Comparison of ENCODE assay signal across 13 cellular contexts in the genomic region with DNA sequence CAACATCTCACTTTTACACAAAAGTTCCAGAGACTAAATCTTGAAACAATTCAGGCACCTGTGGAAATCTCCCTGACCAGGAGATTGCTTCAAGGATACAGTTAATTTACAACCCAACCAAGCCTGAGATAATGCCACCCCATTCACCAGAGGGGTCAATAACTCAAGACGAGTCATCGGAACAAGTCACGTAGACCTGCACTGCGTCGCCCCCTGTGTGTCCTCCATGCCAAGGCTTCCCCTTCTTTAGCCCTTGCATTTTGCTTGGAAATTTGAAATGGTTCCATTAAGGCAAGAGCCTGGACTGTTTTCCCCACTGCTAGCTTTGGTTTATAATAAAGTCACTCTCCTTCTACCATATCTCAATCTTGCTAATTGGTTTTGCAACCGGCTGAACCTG.
"Had no signal": no experiment of that assay in that cellular context is flagged by ENCODE, and none has a peak within 500 bp of the region (broad histone marks: within the 10 kb centered on the region; RNA-seq: fewer than 3 reads in every experiment).

No MANE protein-coding gene starts in this region.

- DNase-seq: activated CD4-positive, alpha-beta T cell treated with anti-CD3 and anti-CD28 coated beads, Interleukin-2, amount 10 ng/mL, durations not matched to agents 24 days and 14 days; activated naive CD4-positive, alpha-beta T cell treated with anti-CD3 and anti-CD28 coated beads, Interleukin-2, amount 50 U/mL, for 16 hours; adrenal gland; caudate nucleus; colonic mucosa; gastrocnemius medialis; heart right ventricle; natural killer cell; nucleus accumbens; right cardiac atrium; small intestine; tibial artery had no signal

- H3K9me3 Mint-ChIP-seq: activated CD4-positive, alpha-beta T cell treated with anti-CD3 and anti-CD28 coated beads, Interleukin-2, amount 10 ng/mL, durations not matched to agents 24 days and 14 days; natural killer cell; stimulated activated effector memory CD8-positive, alpha-beta T cell treated with anti-CD3 and anti-CD28 coated beads, Interleukin-12 subunit alpha, Interleukin-12 subunit beta, amount 100 ng/mL, for 72 hours had no signal

- H3K4me3 Mint-ChIP-seq: activated CD4-positive, alpha-beta T cell treated with anti-CD3 and anti-CD28 coated beads, Interleukin-2, amount 10 ng/mL, durations not matched to agents 24 days and 14 days; natural killer cell; stimulated activated effector memory CD8-positive, alpha-beta T cell treated with anti-CD3 and anti-CD28 coated beads, Interleukin-12 subunit alpha, Interleukin-12 subunit beta, amount 100 ng/mL, for 72 hours had no signal

- H3K27ac Mint-ChIP-seq: activated CD4-positive, alpha-beta T cell treated with anti-CD3 and anti-CD28 coated beads, Interleukin-2, amount 10 ng/mL, durations not matched to agents 24 days and 14 days; natural killer cell; stimulated activated effector memory CD8-positive, alpha-beta T cell treated with anti-CD3 and anti-CD28 coated beads, Interleukin-12 subunit alpha, Interleukin-12 subunit beta, amount 100 ng/mL, for 72 hours had no signal

- ATAC-seq: gastrocnemius medialis; heart right ventricle; natural killer cell; right cardiac atrium; stimulated activated effector memory CD8-positive, alpha-beta T cell treated with anti-CD3 and anti-CD28 coated beads, Interleukin-12 subunit alpha, Interleukin-12 subunit beta, amount 100 ng/mL, for 72 hours had no signal

- H3K36me3 Mint-ChIP-seq: natural killer cell; stimulated activated effector memory CD8-positive, alpha-beta T cell treated with anti-CD3 and anti-CD28 coated beads, Interleukin-12 subunit alpha, Interleukin-12 subunit beta, amount 100 ng/mL, for 72 hours had no signal
